In genomic region chr3:115098354-115099073, GRCh38 we compare ENCODE assay signal across 19 cellular contexts. TPM values are rescaled to one million over a fixed set of nuclear protein-coding genes. Genes with fewer than 3 reads are reported as not detected.
A peak's percentile ranks its signal among the peaks of the same experiment; 100 is the strongest.
DNase-seq lines count a peak whose midpoint lies in the region; ATAC-seq, FAIRE-seq and TF ChIP-seq lines count a peak whose summit lies in the region.
"Had no signal": no experiment of that assay in that cellular context is flagged by ENCODE, and none has a peak within 500 bp of the region (broad histone marks: within the 10 kb centered on the region; RNA-seq: fewer than 3 reads in every experiment).

No MANE protein-coding gene starts in this region.

- no peak for ATAC-seq in DND-41 (ENCODE audit: insufficient read depth, low read depth)
- no peak for ATAC-seq in gastrocnemius medialis
- no peak for ATAC-seq in GM21786 (IDR thresholded peaks at IDR 0.05; ENCODE audit: unreplicated experiment)
- ATAC-seq: effector memory CD8-positive, alpha-beta T cell had no signal

- TF ChIP-seq POLR2A in gastrocnemius medialis (IDR thresholded peaks at IDR 0.05): no peak

- H3F3A ChIP-seq in SU-DHL-6 (ENCODE audit: insufficient read depth): peaks cover 2% of the 10 kb centered on the region; the same call in 1 of the 2 replicates

- no peak overlapping the region for H3K27ac ChIP-seq in DND-41 (ENCODE audit: low read length)
- no peak overlapping the region for H3K27ac ChIP-seq in SU-DHL-6 (ENCODE audit: low read depth, low read length)
- no peak overlapping the region for H3K27ac ChIP-seq in kidney (ENCODE audit: low read depth in 2 of 2, low read length in 2 of 2)
- H3K27ac ChIP-seq in gastrocnemius medialis: peak overlapping the region; percentile 79 to 83 (median 82)
- H3K27ac ChIP-seq: BLaER1 treated with 17β-estradiol and CSF1 and Interleukin-3, amounts not matched to agents 10 nM and 100 nM had no signal

- peaks cover 42% of the 10 kb centered on the region for H3K4me1 ChIP-seq in DND-41 (ENCODE audit: insufficient read depth, low read length)
- H3K4me1 ChIP-seq in kidney (ENCODE audit: control insufficient read depth in 1 of 2, insufficient read depth in 1 of 2, low read depth in 1 of 2, low read length in 2 of 2): peaks cover 4 to 8% of the 10 kb centered on the region in 2 donors
- H3K4me1 ChIP-seq in gastrocnemius medialis: peaks cover 66 to 82% of the 10 kb centered on the region in 2 donors

- H3K9ac ChIP-seq in DND-41 (ENCODE audit: low read depth, low read length) (peak overlapping the region; percentile 57; the same call in 1 of the 2 replicates), SU-DHL-6 (ENCODE audit: low read length) (no peak overlapping the region), kidney (ENCODE audit: low read length in 2 of 2) (no peak overlapping the region)
- H3K9ac ChIP-seq: BLaER1 treated with 17β-estradiol and CSF1 and Interleukin-3, amounts not matched to agents 10 nM and 100 nM had no signal

- DNase-seq in DND-41 (no peak), kidney (no peak), gastrocnemius medialis (no peak), Kasumi-1 (lab: John Stamatoyannopoulos, UW) (no peak), GM19240 (ENCODE audit: insufficient read length, low spot score) (no peak)
- DNase-seq: activated CD4-positive, alpha-beta T cell treated with anti-CD3 and anti-CD28 coated beads for 4 hours; activated CD8-positive, alpha-beta memory T cell treated with anti-CD3 and anti-CD28 coated beads, Interleukin-2, amount 50 U/mL, for 48 hours; activated naive CD4-positive, alpha-beta T cell; DMS53; effector memory CD8-positive, alpha-beta T cell; foreskin melanocyte; immature natural killer cell; NK-92 treated with Interleukin-12 subunit alpha and Interleukin-12 subunit beta, amount 100 ng/mL, for 24 hours; stimulated activated CD4-positive, alpha-beta T cell treated with anti-CD3 and anti-CD28 coated beads, Interleukin-2, amount 100 ng/mL, for 24 hours had no signal

- intact Hi-C loops in kidney (cut with DNase I) (no loop called here), gastrocnemius medialis (cut with DNase I; ENCODE audit: low total_unique reads) (no loop called here)

- H4K20me1 ChIP-seq in DND-41 (ENCODE audit: insufficient read depth, low read length) (no peaks in the 10 kb centered on the region), SU-DHL-6 (ENCODE audit: low read depth, low read length) (no peaks in the 10 kb centered on the region)
- H4K20me1 ChIP-seq: BLaER1 treated with 17β-estradiol and CSF1 and Interleukin-3, amounts not matched to agents 10 nM and 100 nM had no signal

- H3K27me3 ChIP-seq in DND-41 (ENCODE audit: insufficient read depth, low read length, poor library complexity) (no peaks in the 10 kb centered on the region), SU-DHL-6 (ENCODE audit: low read length) (no peaks in the 10 kb centered on the region), gastrocnemius medialis (no peaks in the 10 kb centered on the region)
- H3K27me3 ChIP-seq: BLaER1 treated with 17β-estradiol and CSF1 and Interleukin-3, amounts not matched to agents 10 nM and 100 nM had no signal

- FAIRE-seq in kidney (lab: Jason Lieb, UNC): no peak
- FAIRE-seq: bronchial epithelial cell, H1 had no signal

- H2AFZ ChIP-seq in DND-41 (ENCODE audit: low read depth, low read length) (no peak overlapping the region), SU-DHL-6 (ENCODE audit: low read depth, low read length, severe bottlenecking) (no peak overlapping the region)

- H3K4me3 ChIP-seq in DND-41 (ENCODE audit: low read depth in 1 of 2, low read length in 2 of 2): peak overlapping the region in 1 of 2 experiments; percentile 67; a peak in 1 of 4 replicates
- H3K4me3 ChIP-seq in SU-DHL-6 (ENCODE audit: insufficient read depth, low read length, poor library complexity, severe bottlenecking): no peak overlapping the region
- peak overlapping the region; percentile 70 to 76 for H3K4me3 ChIP-seq in kidney (ENCODE audit: low read length in 2 of 2)
- H3K4me3 ChIP-seq in gastrocnemius medialis: peak overlapping the region; percentile 50 to 61 (median 55)
- H3K4me3 ChIP-seq: BLaER1 treated with 17β-estradiol and CSF1 and Interleukin-3, amounts not matched to agents 10 nM and 100 nM had no signal

- H3K36me3 ChIP-seq in DND-41 (ENCODE audit: insufficient read depth, low read length): no peaks in the 10 kb centered on the region
- H3K36me3 ChIP-seq in SU-DHL-6 (ENCODE audit: low read length): no peaks in the 10 kb centered on the region
- H3K36me3 ChIP-seq in kidney (ENCODE audit: control insufficient read depth in 1 of 2, insufficient read depth in 2 of 2, low read length in 2 of 2): no peaks in the 10 kb centered on the region
- no peaks in the 10 kb centered on the region for H3K36me3 ChIP-seq in gastrocnemius medialis
- H3K36me3 ChIP-seq: BLaER1 treated with 17β-estradiol and CSF1 and Interleukin-3, amounts not matched to agents 10 nM and 100 nM had no signal

- TF ChIP-seq CTCF in DND-41 (IDR thresholded peaks at IDR 0.05; ENCODE audit: borderline replicate concordance, extremely low read depth, low read length, poor library complexity, severe bottlenecking) (no peak), SU-DHL-6 (IDR thresholded peaks at IDR 0.05; ENCODE audit: insufficient read depth, low read length, poor library complexity, severe bottlenecking) (no peak), kidney (IDR thresholded peaks at IDR 0.05; ENCODE audit: borderline replicate concordance, extremely low read depth, insufficient read depth) (no peak), gastrocnemius medialis (IDR thresholded peaks at IDR 0.05 in 4 of 5, conservative IDR thresholded peaks at IDR 0.05 in 1 of 5) (no peak)

- no peaks in the 10 kb centered on the region for H3K9me2 ChIP-seq in SU-DHL-6 (replicated peaks; ENCODE audit: insufficient read depth, low read length)

- H3K79me2 ChIP-seq in DND-41 (ENCODE audit: insufficient read depth, low read length) (peaks cover 28% of the 10 kb centered on the region), SU-DHL-6 (ENCODE audit: insufficient read depth, low read length) (no peaks in the 10 kb centered on the region)

- H3K9me3 ChIP-seq in DND-41 (ENCODE audit: insufficient read depth, low read length, severe bottlenecking) (no peaks in the 10 kb centered on the region), SU-DHL-6 (ENCODE audit: insufficient read depth, low read length) (no peaks in the 10 kb centered on the region), kidney (ENCODE audit: control insufficient read depth in 1 of 2, low read length in 2 of 2) (no peaks in the 10 kb centered on the region), gastrocnemius medialis (no peaks in the 10 kb centered on the region)
- H3K9me3 ChIP-seq: BLaER1 treated with 17β-estradiol and CSF1 and Interleukin-3, amounts not matched to agents 10 nM and 100 nM had no signal

- in situ Hi-C loops in gastrocnemius medialis (cut with MboI; ENCODE audit: low sequenced_read_pairs in 4 of 4): loop anchor here in 2 of 4 donors (10.0 to 25.0 kb wide), 3 partner anchors 66 to 264 kb away; no protein-coding TSS in a partner anchor

- peak overlapping the region; percentile 77; the same call in 1 of the 2 replicates for H3K4me2 ChIP-seq in DND-41 (ENCODE audit: insufficient read depth, low read length)
- H3K4me2 ChIP-seq in SU-DHL-6 (ENCODE audit: low read depth, low read length, poor library complexity, severe bottlenecking): peak overlapping the region; percentile 62

RNA-seq across cellular contexts. Expression of gene ZBTB20, which starts 48.6 kb away (rescaled TPM):
- 142 TPM for total RNA-seq in kidney
- 0.99 TPM for polyA plus RNA-seq in kidney (ENCODE audit: insufficient read depth, low read depth, low replicate concordance)
- total RNA-seq in gastrocnemius medialis: 10 to 100 TPM; 47.6 to 86.5 (median 69.0) TPM

Comparison
In these comparisons a context has a peak if more than half of its experiments do, and no peak if none do; other contexts are left out.
1. H3K27ac ChIP-seq: peak in gastrocnemius medialis (4 of 4); none in DND-41 (single experiment), SU-DHL-6 (single experiment) and kidney (0 of 2).